10 cellular contexts compared by ENCODE assay signal in the genomic region with DNA sequence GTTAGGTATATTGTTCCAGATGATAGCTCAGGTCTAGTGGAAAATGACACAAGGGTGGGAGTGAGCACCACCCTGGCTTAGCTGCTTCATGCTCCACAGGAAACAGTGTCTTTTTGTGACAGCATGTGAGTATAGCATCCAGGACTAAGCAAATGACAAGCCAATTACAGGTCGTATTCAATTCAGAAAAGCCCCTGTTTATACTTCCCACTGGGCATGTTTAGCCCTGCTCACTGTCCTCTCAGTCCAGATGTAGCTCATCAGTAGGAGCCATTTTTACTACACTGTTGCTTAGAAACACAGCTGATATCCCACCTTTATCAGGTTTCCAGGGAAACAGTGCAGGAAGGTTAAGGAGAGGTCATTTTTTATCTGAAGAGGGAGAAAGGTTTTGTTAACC. TPM values are rescaled to one million over a fixed set of nuclear protein-coding genes. Genes with fewer than 3 reads are reported as not detected.
DNase-seq lines count a peak whose midpoint lies in the region; ATAC-seq and TF ChIP-seq lines count a peak whose summit lies in the region.
"Had no signal": no experiment of that assay in that cellular context is flagged by ENCODE, and none has a peak within 500 bp of the region (broad histone marks: within the 10 kb centered on the region; RNA-seq: fewer than 3 reads in every experiment).

No MANE protein-coding gene starts in this region.

- no peaks in the 10 kb centered on the region for H3F3A ChIP-seq in GM23338 (replicated peaks; ENCODE audit: low read depth)

- 0 to 8% methylated on average over 1 of the region's 1 CpG for WGBS in body of pancreas, 2 donors

- H3K27ac ChIP-seq in body of pancreas (peak overlapping the region in 1 of 4 donors; percentile 57), GM23338 (ENCODE audit: low read depth) (no peak overlapping the region)

- no peaks in the 10 kb centered on the region for H3K27me3 ChIP-seq in body of pancreas
- no peaks in the 10 kb centered on the region for H3K27me3 ChIP-seq in GM23338 (ENCODE audit: insufficient read depth)

- H3K4me1 Mint-ChIP-seq in activated naive CD8-positive, alpha-beta T cell treated with anti-CD3 and anti-CD28 coated beads, Interleukin-2, amount 10 ng/mL, durations not matched to agents 7 days and 5 days, result peaks cover 23% of the 10 kb centered on the region
- H3K4me1 Mint-ChIP-seq in activated naive CD8-positive, alpha-beta T cell treated with anti-CD3 and anti-CD28 coated beads for 36 hours, result peaks cover 43% of the 10 kb centered on the region
- H3K4me1 Mint-ChIP-seq in type B pancreatic cell (ENCODE audit: unreplicated experiment) (peaks cover 33% of the 10 kb centered on the region), GM23338 (no peaks in the 10 kb centered on the region; the same call in 2 of the 3 replicates)

- H3K4me1 ChIP-seq in body of pancreas (peaks cover 16% of the 10 kb centered on the region), GM23338 (ENCODE audit: insufficient read depth) (no peaks in the 10 kb centered on the region)

- no peaks in the 10 kb centered on the region for H3K36me3 Mint-ChIP-seq in activated naive CD8-positive, alpha-beta T cell treated with anti-CD3 and anti-CD28 coated beads, Interleukin-2, amount 10 ng/mL, durations not matched to agents 7 days and 5 days
- peaks cover 6% of the 10 kb centered on the region for H3K36me3 Mint-ChIP-seq in activated naive CD8-positive, alpha-beta T cell treated with anti-CD3 and anti-CD28 coated beads for 36 hours
- H3K36me3 Mint-ChIP-seq in type B pancreatic cell, result no peaks in the 10 kb centered on the region
- H3K36me3 Mint-ChIP-seq in GM23338 (ENCODE audit: low read depth), result no peaks in the 10 kb centered on the region

- no peak for TF ChIP-seq POLR2A in body of pancreas (IDR thresholded peaks at IDR 0.05)

- H3K27me3 Mint-ChIP-seq in activated naive CD8-positive, alpha-beta T cell treated with anti-CD3 and anti-CD28 coated beads, Interleukin-2, amount 10 ng/mL, durations not matched to agents 7 days and 5 days, result no peaks in the 10 kb centered on the region
- no peaks in the 10 kb centered on the region for H3K27me3 Mint-ChIP-seq in activated naive CD8-positive, alpha-beta T cell treated with anti-CD3 and anti-CD28 coated beads for 36 hours
- no peaks in the 10 kb centered on the region for H3K27me3 Mint-ChIP-seq in type B pancreatic cell
- H3K27me3 Mint-ChIP-seq in GM23338 (ENCODE audit: insufficient read depth, low read depth, poor library complexity), result no peaks in the 10 kb centered on the region

- H3K4me2 ChIP-seq in GM23338, result no peak overlapping the region

- TF ChIP-seq CTCF in body of pancreas (IDR thresholded peaks at IDR 0.05) (no peak), type B pancreatic cell (conservative IDR thresholded peaks at IDR 0.05) (no peak), GM23338 (conservative IDR thresholded peaks at IDR 0.05; ENCODE audit: low read depth in 2 of 2) (no peak)

- peak; percentile 64 for ATAC-seq in activated naive CD8-positive, alpha-beta T cell treated with anti-CD3 and anti-CD28 coated beads, Interleukin-2, amount 10 ng/mL, durations not matched to agents 7 days and 5 days (ENCODE audit: low read depth)
- peak; percentile 34 for ATAC-seq in HG03442 (IDR thresholded peaks at IDR 0.05; ENCODE audit: unreplicated experiment)
- ATAC-seq in body of pancreas, result peak; percentile 70
- no peak for ATAC-seq in GM23338

- no peak overlapping the region for H3K27ac Mint-ChIP-seq in activated naive CD8-positive, alpha-beta T cell treated with anti-CD3 and anti-CD28 coated beads, Interleukin-2, amount 10 ng/mL, durations not matched to agents 7 days and 5 days
- H3K27ac Mint-ChIP-seq in activated naive CD8-positive, alpha-beta T cell treated with anti-CD3 and anti-CD28 coated beads for 36 hours, result no peak overlapping the region
- H3K27ac Mint-ChIP-seq in type B pancreatic cell (peak overlapping the region; percentile 14), GM23338 (no peak overlapping the region)

- intact Hi-C loops in body of pancreas (cut with DNase I), result no loop called here

- no peak overlapping the region for H2AFZ ChIP-seq in GM23338

- H3K9me3 Mint-ChIP-seq in activated naive CD8-positive, alpha-beta T cell treated with anti-CD3 and anti-CD28 coated beads, Interleukin-2, amount 10 ng/mL, durations not matched to agents 7 days and 5 days, result no peaks in the 10 kb centered on the region
- H3K9me3 Mint-ChIP-seq in activated naive CD8-positive, alpha-beta T cell treated with anti-CD3 and anti-CD28 coated beads for 36 hours, result no peaks in the 10 kb centered on the region
- H3K9me3 Mint-ChIP-seq in type B pancreatic cell (no peaks in the 10 kb centered on the region), GM23338 (no peaks in the 10 kb centered on the region)

- H3K4me3 Mint-ChIP-seq in activated naive CD8-positive, alpha-beta T cell treated with anti-CD3 and anti-CD28 coated beads, Interleukin-2, amount 10 ng/mL, durations not matched to agents 7 days and 5 days, result no peak overlapping the region
- no peak overlapping the region for H3K4me3 Mint-ChIP-seq in activated naive CD8-positive, alpha-beta T cell treated with anti-CD3 and anti-CD28 coated beads for 36 hours
- H3K4me3 Mint-ChIP-seq in type B pancreatic cell (peak overlapping the region; percentile 10), GM23338 (no peak overlapping the region)

- H4K20me1 ChIP-seq in GM23338 (replicated peaks; ENCODE audit: insufficient read depth), result 0 out of 2 replicates have a peak, but pooled peaks cover 6% of the 10 kb centered on the region

- H3K79me2 ChIP-seq in GM23338 (replicated peaks; ENCODE audit: insufficient read depth), result peaks cover 76% of the 10 kb centered on the region

- no peaks in the 10 kb centered on the region for H3K9me2 ChIP-seq in GM23338 (ENCODE audit: insufficient read depth)

- H3K4me3 ChIP-seq in body of pancreas (no peak overlapping the region), GM23338 (no peak overlapping the region)

- DNase-seq in activated naive CD8-positive, alpha-beta T cell treated with anti-CD3 and anti-CD28 coated beads, Interleukin-2, amount 10 ng/mL, durations not matched to agents 7 days and 5 days, result no peak
- DNase-seq in activated naive CD8-positive, alpha-beta T cell treated with anti-CD3 and anti-CD28 coated beads for 36 hours, result no peak
- DNase-seq in body of pancreas (no peak), type B pancreatic cell (ENCODE audit: extremely low spot score, unreplicated experiment) (no peak), GM23338 (ENCODE audit: low spot score) (no peak), foreskin melanocyte (no peak)
- no peak for DNase-seq in stimulated activated CD4-positive, alpha-beta T cell treated with anti-CD3 and anti-CD28 coated beads, Interleukin-4, amount 100 ng/mL, for 4 hours
- DNase-seq: left cardiac atrium; stimulated activated CD4-positive, alpha-beta T cell treated with anti-CD3 and anti-CD28 coated beads, Interleukin-15, amount 100 ng/mL, for 24 hours had no signal

- no peaks in the 10 kb centered on the region for H3K9me3 ChIP-seq in body of pancreas

- H3K36me3 ChIP-seq in body of pancreas (replicated peaks in 1 of 2; ENCODE audit: insufficient read depth in 1 of 2, low read depth in 2 of 2) (no peaks in the 10 kb centered on the region), GM23338 (ENCODE audit: insufficient read depth) (no peaks in the 10 kb centered on the region)

- POLR2A ChIA-PET in activated naive CD8-positive, alpha-beta T cell treated with anti-CD3 and anti-CD28 coated beads, Interleukin-2, amount 10 ng/mL, durations not matched to agents 7 days and 5 days (lab: Charles Lee), result no interaction called here

RNA-seq across cellular contexts. Expression of a gene that starts 8.0 kb away (rescaled TPM):
- total RNA-seq in activated naive CD8-positive, alpha-beta T cell treated with anti-CD3 and anti-CD28 coated beads, Interleukin-2, amount 10 ng/mL, durations not matched to agents 7 days and 5 days, result 10 to 100 TPM; 10.1 to 11.5 TPM
- total RNA-seq in activated naive CD8-positive, alpha-beta T cell treated with anti-CD3 and anti-CD28 coated beads for 36 hours, result 1 to 10 TPM; 5.2 to 5.3 TPM
- total RNA-seq in body of pancreas, result 10 to 100 TPM in 1 of 2 donors, 1 to 10 TPM in 1; 5.6 to 10.9 TPM
- 9.0 and 12.0 TPM in 2 replicates for total RNA-seq in type B pancreatic cell (ENCODE audit: low replicate concordance)
- 10.4 and 10.9 TPM in 2 replicates for total RNA-seq in GM23338 (2014; rRNA removed; shearing (Covaris generic))
- 4.6 and 5.4 TPM in 2 replicates for polyA plus RNA-seq in GM23338 (2016; fragmentation: Nextera tagmentation; extraction: Ambion mirVana)

RNA-seq across cellular contexts. Expression of a gene that starts 10.8 kb away (rescaled TPM):
- 10 to 100 TPM; 10.7 to 11.4 TPM for total RNA-seq in activated naive CD8-positive, alpha-beta T cell treated with anti-CD3 and anti-CD28 coated beads, Interleukin-2, amount 10 ng/mL, durations not matched to agents 7 days and 5 days
- 1 to 10 TPM; 8.9 to 9.1 TPM for total RNA-seq in activated naive CD8-positive, alpha-beta T cell treated with anti-CD3 and anti-CD28 coated beads for 36 hours
- total RNA-seq in body of pancreas (1 to 10 TPM; 5.9 to 7.5 TPM), type B pancreatic cell (ENCODE audit: low replicate concordance) (8.7 and 10.0 TPM in 2 replicates)
- 4.9 and 5.6 TPM in 2 replicates for total RNA-seq in GM23338 (2014; rRNA removed; shearing (Covaris generic))
- 1.8 and 2.6 TPM in 2 replicates for polyA plus RNA-seq in GM23338 (2016; fragmentation: Nextera tagmentation; extraction: Ambion mirVana)

RNA-seq across cellular contexts. Expression of a gene that starts 43.3 kb away (rescaled TPM):
- 10 to 100 TPM; 11.5 to 11.8 TPM for total RNA-seq in activated naive CD8-positive, alpha-beta T cell treated with anti-CD3 and anti-CD28 coated beads, Interleukin-2, amount 10 ng/mL, durations not matched to agents 7 days and 5 days
- 1 to 10 TPM; 5.1 to 6.1 TPM for total RNA-seq in activated naive CD8-positive, alpha-beta T cell treated with anti-CD3 and anti-CD28 coated beads for 36 hours
- 10 to 100 TPM in 1 of 2 donors, under 1 TPM in 1; 0.52 to 10.2 TPM for total RNA-seq in body of pancreas
- 0.45 and 1.8 TPM in 2 replicates for total RNA-seq in type B pancreatic cell (ENCODE audit: low replicate concordance)
- total RNA-seq in GM23338 (2014; rRNA removed; shearing (Covaris generic)), result 0.10 TPM in 1 of 2 replicates, not detected in the other
- polyA plus RNA-seq in GM23338 (2016; fragmentation: Nextera tagmentation; extraction: Ambion mirVana), result 0.55 TPM in 1 of 2 replicates, not detected in the other
